In genomic region chr11:132043714-132044113, GRCh38 we compare ENCODE assay signal across 24 cellular contexts.
DNase-seq lines count a peak whose midpoint lies in the region; ATAC-seq, FAIRE-seq and TF ChIP-seq lines count a peak whose summit lies in the region.
"Had no signal": no experiment of that assay in that cellular context is flagged by ENCODE, and none has a peak within 500 bp of the region (broad histone marks: within the 10 kb centered on the region; RNA-seq: fewer than 3 reads in every experiment).

No MANE protein-coding gene starts in this region.

- H2AFZ ChIP-seq in GM12878 (ENCODE audit: control insufficient read depth, low read depth, low read length) (no peak overlapping the region), H1 (ENCODE audit: low read length) (no peak overlapping the region)

- TF ChIP-seq CTCF in A549 (IDR thresholded peaks at IDR 0.05) (no peak), HEK293 (tag by site-specific recombination; IDR thresholded peaks at IDR 0.05) (no peak), GM12878 (IDR thresholded peaks at IDR 0.05 in 2 of 3, conservative IDR thresholded peaks at IDR 0.05 in 1 of 3; ENCODE audit: control insufficient read depth in 2 of 3, extremely low read depth in 1 of 3, insufficient read depth in 1 of 3, low read depth in 3 of 3, low read length in 3 of 3) (no peak), H1 (IDR thresholded peaks at IDR 0.05; ENCODE audit: control extremely low read depth in 1 of 3, insufficient read depth in 1 of 3, low read depth in 1 of 3, low read length in 3 of 3) (no peak)

- peaks cover 0 to 3% of the 10 kb centered on the region in 2 experiments; a peak in 2 of 4 replicates for H3K27me3 ChIP-seq in GM12878 (replicated peaks in 1 of 2; ENCODE audit: control insufficient read depth in 2 of 2, insufficient read depth in 2 of 2, low read length in 1 of 2)
- no peaks in the 10 kb centered on the region for H3K27me3 ChIP-seq in H1 (replicated peaks in 1 of 4; ENCODE audit: control insufficient read depth in 3 of 4, extremely low read depth in 1 of 4, insufficient read depth in 3 of 4, low read length in 3 of 4)
- H3K27me3 ChIP-seq: BLaER1 treated with 17β-estradiol and CSF1 and Interleukin-3, amounts not matched to agents 10 nM and 100 nM had no signal

- H2BK120ac ChIP-seq in H1 (replicated peaks; ENCODE audit: low read depth, low read length), result no peak overlapping the region

- FAIRE-seq in A549 (lab: Jason Lieb, UNC) (no peak), GM12878 (lab: Jason Lieb, UNC) (no peak), H1 (lab: Jason Lieb, UNC) (no peak)
- FAIRE-seq: A204.1, D721Med, G401.6, GM18507, GM19239 had no signal

- TF ChIP-seq RAD21 in A549 (conservative IDR thresholded peaks at IDR 0.05 in 1 of 2, IDR thresholded peaks at IDR 0.05 in 1 of 2) (no peak), GM12878 (IDR thresholded peaks at IDR 0.05; ENCODE audit: insufficient read depth, low read depth, low read length) (no peak), H1 (IDR thresholded peaks at IDR 0.05 in 1 of 2, conservative IDR thresholded peaks at IDR 0.05 in 1 of 2; ENCODE audit: low read depth in 2 of 2, low read length in 2 of 2) (no peak)

- no peak overlapping the region for H3K27ac Mint-ChIP-seq in activated CD4-positive, alpha-beta memory T cell treated with anti-CD3 and anti-CD28 coated beads for 36 hours
- no peak overlapping the region for H3K27ac Mint-ChIP-seq in activated naive CD4-positive, alpha-beta T cell treated with anti-CD3 and anti-CD28 coated beads, Interleukin-2, amount 50 U/mL, for 72 hours
- H3K27ac Mint-ChIP-seq: B cell; CD4-positive, alpha-beta T cell; CD8-positive, alpha-beta T cell had no signal

- H3K79me1 ChIP-seq in H1 (ENCODE audit: low read depth, low read length), result no peaks in the 10 kb centered on the region

- no peaks in the 10 kb centered on the region for H3K4me1 Mint-ChIP-seq in activated CD4-positive, alpha-beta memory T cell treated with anti-CD3 and anti-CD28 coated beads for 36 hours (ENCODE audit: low read depth)
- H3K4me1 Mint-ChIP-seq: B cell had no signal

- no peak overlapping the region for H3K4me2 ChIP-seq in A549
- H3K4me2 ChIP-seq in GM12878 (ENCODE audit: control insufficient read depth, insufficient read depth), result no peak overlapping the region
- H3K4me2 ChIP-seq in H1 (ENCODE audit: insufficient read depth in 1 of 2, low read depth in 2 of 2, low read length in 2 of 2), result no peak overlapping the region

- H3K36me3 ChIP-seq in HEK293 (ENCODE audit: control insufficient read depth in 2 of 2, insufficient read depth in 1 of 2, low read length in 2 of 2) (no peaks in the 10 kb centered on the region), GM12878 (ENCODE audit: control insufficient read depth in 2 of 2, insufficient read depth in 2 of 2, low read length in 1 of 2) (no peaks in the 10 kb centered on the region), H1 (ENCODE audit: control insufficient read depth in 2 of 4, insufficient read depth in 4 of 4, low read length in 3 of 4) (no peaks in the 10 kb centered on the region)
- H3K36me3 ChIP-seq: BLaER1 treated with 17β-estradiol and CSF1 and Interleukin-3, amounts not matched to agents 10 nM and 100 nM had no signal

- TF ChIP-seq EP300 in A549 (IDR thresholded peaks at IDR 0.05) (no peak), GM12878 (IDR thresholded peaks at IDR 0.05; ENCODE audit: borderline replicate concordance in 1 of 2, control insufficient read depth in 1 of 2, low read depth in 2 of 2, low read length in 2 of 2) (no peak), H1 (IDR thresholded peaks at IDR 0.05; ENCODE audit: borderline replicate concordance in 1 of 2, low read depth in 2 of 2, low read length in 2 of 2) (no peak)

- in situ Hi-C loops in GM12878 (cut with MboI), result no loop called here

- no peak overlapping the region for H3K9ac ChIP-seq in GM12878 (ENCODE audit: control insufficient read depth, insufficient read depth, low read length)
- H3K9ac ChIP-seq in H1 (replicated peaks in 1 of 4; ENCODE audit: extremely low read depth in 1 of 4, low read depth in 3 of 4, low read length in 3 of 4), result no peak overlapping the region
- H3K9ac ChIP-seq: BLaER1 treated with 17β-estradiol and CSF1 and Interleukin-3, amounts not matched to agents 10 nM and 100 nM had no signal

- H3K4me1 ChIP-seq in A549 (no peaks in the 10 kb centered on the region), HEK293 (ENCODE audit: control insufficient read depth, insufficient read depth, low read length) (no peaks in the 10 kb centered on the region), GM12878 (ENCODE audit: control insufficient read depth, insufficient read depth, low read length) (no peaks in the 10 kb centered on the region), H1 (replicated peaks in 1 of 4; ENCODE audit: control insufficient read depth in 3 of 4, insufficient read depth in 4 of 4, low read length in 3 of 4) (peaks cover 0 to 12% (median 1%) of the 10 kb centered on the region in 4 experiments; a peak in 4 of 7 replicates)
- H3K4me1 ChIP-seq: Caco-2 had no signal

- H3K18ac ChIP-seq in H1 (ENCODE audit: extremely low read depth, low read length), result no peak overlapping the region

- POLR2A ChIA-PET in A549 (lab: Yijun Ruan, JAX), result no interaction called here
- POLR2A ChIA-PET in HEK293 (lab: Yijun Ruan, JAX), result no interaction called here
- POLR2A ChIA-PET in GM12878 (lab: Charles Lee), result no interaction called here
- POLR2A ChIA-PET in H1 (lab: Charles Lee; ENCODE audit: partially characterized antibody), result no interaction called here
- POLR2A ChIA-PET in activated CD4-positive, alpha-beta memory T cell treated with anti-CD3 and anti-CD28 coated beads for 36 hours (lab: Charles Lee), result no interaction called here

- H3K56ac ChIP-seq in H1 (replicated peaks; ENCODE audit: insufficient read length, low read depth, low read length), result peak overlapping the region; percentile 86

- H2BK20ac ChIP-seq in H1 (ENCODE audit: low read length), result no peak overlapping the region

- no peak for DNase-seq in A549 (ENCODE audit: low read depth in 1 of 2, low spot score in 1 of 2)
- no peak for DNase-seq in GM12878 (ENCODE audit: low read depth, low spot score)
- no peak for DNase-seq in H1 (ENCODE audit: low read depth in 1 of 2, low spot score in 2 of 2)
- no peak for DNase-seq in activated CD4-positive, alpha-beta memory T cell treated with anti-CD3 and anti-CD28 coated beads for 36 hours
- DNase-seq in activated naive CD4-positive, alpha-beta T cell treated with anti-CD3 and anti-CD28 coated beads, Interleukin-2, amount 50 U/mL, for 72 hours (ENCODE audit: low spot score in 2 of 2), result no peak
- DNase-seq: 8988T; AML-193; Caco-2; Calu3; CD4-positive, alpha-beta T cell; CD8-positive, alpha-beta T cell; DMS79 treated with DMSO at 0.1 percent for 48 hours; GF-D8 had no signal

- H3K36me3 Mint-ChIP-seq in activated CD4-positive, alpha-beta memory T cell treated with anti-CD3 and anti-CD28 coated beads for 36 hours, result no peaks in the 10 kb centered on the region
- no peaks in the 10 kb centered on the region for H3K36me3 Mint-ChIP-seq in activated naive CD4-positive, alpha-beta T cell treated with anti-CD3 and anti-CD28 coated beads, Interleukin-2, amount 50 U/mL, for 72 hours
- H3K36me3 Mint-ChIP-seq: CD8-positive, alpha-beta T cell had no signal

- H3K4ac ChIP-seq in H1 (replicated peaks; ENCODE audit: insufficient read length, low read depth, low read length), result no peak overlapping the region

- SMC1A ChIA-PET in GM12878 (lab: Charles Lee; ENCODE audit: uncharacterized antibody, unreplicated experiment), result no interaction called here

- H3K27me3 Mint-ChIP-seq in activated CD4-positive, alpha-beta memory T cell treated with anti-CD3 and anti-CD28 coated beads for 36 hours, result no peaks in the 10 kb centered on the region
- H3K27me3 Mint-ChIP-seq: B cell; CD4-positive, alpha-beta T cell had no signal

- H4K8ac ChIP-seq in H1 (ENCODE audit: extremely low read depth, insufficient read depth, low read length), result no peak overlapping the region

- no peak overlapping the region for H2BK5ac ChIP-seq in H1 (ENCODE audit: low read depth, low read length)

- H3K79me2 ChIP-seq in GM12878 (ENCODE audit: control insufficient read depth, insufficient read depth, low read length) (no peaks in the 10 kb centered on the region), H1 (ENCODE audit: control insufficient read depth in 1 of 2, insufficient read depth in 2 of 2, low read length in 2 of 2) (no peaks in the 10 kb centered on the region)

- no peak overlapping the region for H2AK5ac ChIP-seq in H1 (ENCODE audit: low read depth, low read length)

- TF ChIP-seq POLR2A in A549 (IDR thresholded peaks at IDR 0.05; ENCODE audit: low read length), result no peak
- TF ChIP-seq POLR2A in GM12878 (IDR thresholded peaks at IDR 0.05; ENCODE audit: low read depth, low read length), result no peak
- no peak for TF ChIP-seq POLR2A in H1 (IDR thresholded peaks at IDR 0.05; ENCODE audit: control extremely low read depth in 1 of 2, low read depth in 2 of 2, low read length in 2 of 2)

- no peak overlapping the region for H4K5ac ChIP-seq in H1 (ENCODE audit: insufficient read length, low read depth, low read length)

- no peak overlapping the region for H3K14ac ChIP-seq in H1 (ENCODE audit: insufficient read length)

- H4K91ac ChIP-seq in H1 (replicated peaks; ENCODE audit: insufficient read length, low read length), result no peak overlapping the region

- no peak overlapping the region for H3K23ac ChIP-seq in H1 (ENCODE audit: insufficient read length)

- no TSS peak for BruUV-seq in GM12878 (replicated peaks; lab: Mats Ljungman, UMichigan)

- 0% methylated on average over 1 of the region's 1 CpG for WGBS in A549 (ENCODE audit: missing lambda C conversion rate)
- WGBS in GM12878 (ENCODE audit: insufficient coverage, insufficient replicate concordance, low lambda C conversion rate, missing lambda C conversion rate), result 0% methylated on average over 1 of the region's 1 CpG
- 90% methylated on average over 1 of the region's 1 CpG; no CpG with 5 or more reads in 1 of the 2 experiments for WGBS in H1 (ENCODE audit: extremely low coverage in 1 of 2, insufficient coverage in 1 of 2, insufficient read length in 1 of 2, insufficient replicate concordance in 2 of 2, low coverage in 1 of 2, low lambda C conversion rate in 2 of 2, missing lambda C conversion rate in 1 of 2), 2 experiments

- H2BK12ac ChIP-seq in H1 (ENCODE audit: low read depth, low read length), result no peak overlapping the region

- H3K27ac ChIP-seq in A549 (no peak overlapping the region), HEK293 (ENCODE audit: extremely low read depth, low read depth, low read length) (no peak overlapping the region), GM12878 (ENCODE audit: control insufficient read depth, insufficient read depth) (no peak overlapping the region), H1 (ENCODE audit: low read depth, low read length) (no peak overlapping the region)
- H3K27ac ChIP-seq: C4-2B had no signal

- no peak overlapping the region for H3K4me3 Mint-ChIP-seq in activated CD4-positive, alpha-beta memory T cell treated with anti-CD3 and anti-CD28 coated beads for 36 hours
- H3K4me3 Mint-ChIP-seq: B cell; CD4-positive, alpha-beta T cell; CD8-positive, alpha-beta T cell had no signal

- H3K23me2 ChIP-seq in H1 (ENCODE audit: low read depth, low read length), result peaks cover 4% of the 10 kb centered on the region; the same call in 1 of the 2 replicates

- RAD21 ChIA-PET in GM12878 (lab: Charles Lee; ENCODE audit: unreplicated experiment), result no interaction called here

- H3K9me3 ChIP-seq in A549 (no peaks in the 10 kb centered on the region), HEK293 (ENCODE audit: control insufficient read depth, insufficient read depth, low read depth, low read length) (no peaks in the 10 kb centered on the region), GM12878 (replicated peaks; ENCODE audit: control insufficient read depth, insufficient read depth, low read length) (no peaks in the 10 kb centered on the region), H1 (ENCODE audit: insufficient read depth in 2 of 2, low read depth in 1 of 2, low read length in 1 of 2) (no peaks in the 10 kb centered on the region)
- H3K9me3 ChIP-seq: BLaER1 treated with 17β-estradiol and CSF1 and Interleukin-3, amounts not matched to agents 10 nM and 100 nM; Caco-2 had no signal

- CTCF ChIA-PET in A549 (lab: Yijun Ruan, JAX) (no interaction called here), HEK293 (lab: Yijun Ruan, JAX) (interaction anchor here (1.0 kb wide), 1 partner anchor 15 kb away, joined by 3 read pairs; no protein-coding TSS in a partner anchor), GM12878 (lab: Yijun Ruan, JAX) (interaction anchor here (1.0 kb wide), 2 partner anchors 8 to 11 kb away, joined by 3 to 4 read pairs; no protein-coding TSS in a partner anchor), H1 (lab: Charles Lee; ENCODE audit: partially characterized antibody) (interaction anchor here (1.2 to 2.8 kb wide), 3 partner anchors 8 to 104 kb away, joined by 3 to 8 read pairs (median 6); no protein-coding TSS in a partner anchor)
- CTCF ChIA-PET in activated CD4-positive, alpha-beta memory T cell treated with anti-CD3 and anti-CD28 coated beads for 36 hours (lab: Charles Lee), result no interaction called here

- ATAC-seq in A549 (no peak), GM12878 (no peak), HG03039 (IDR thresholded peaks at IDR 0.05; ENCODE audit: unreplicated experiment) (no peak), GM18870 (IDR thresholded peaks at IDR 0.05; ENCODE audit: unreplicated experiment) (no peak)
- no peak for ATAC-seq in activated naive CD4-positive, alpha-beta T cell treated with anti-CD3 and anti-CD28 coated beads, Interleukin-2, amount 50 U/mL, for 72 hours
- ATAC-seq: CD8-positive, alpha-beta T cell had no signal

- H3K4me3 ChIP-seq in A549 (no peak overlapping the region), HEK293 (ENCODE audit: low read depth, low read length) (no peak overlapping the region), GM12878 (no peak overlapping the region), H1 (ENCODE audit: extremely low read depth in 1 of 4, insufficient read depth in 2 of 4, low read depth in 3 of 4, low read length in 4 of 4) (no peak overlapping the region)
- H3K4me3 ChIP-seq: BLaER1 treated with 17β-estradiol and CSF1 and Interleukin-3, amounts not matched to agents 10 nM and 100 nM had no signal

- H3K9me3 Mint-ChIP-seq in activated CD4-positive, alpha-beta memory T cell treated with anti-CD3 and anti-CD28 coated beads for 36 hours, result no peaks in the 10 kb centered on the region
- peaks cover 5 to 11% of the 10 kb centered on the region in 2 donors for H3K9me3 Mint-ChIP-seq in activated naive CD4-positive, alpha-beta T cell treated with anti-CD3 and anti-CD28 coated beads, Interleukin-2, amount 50 U/mL, for 72 hours
- H3K9me3 Mint-ChIP-seq: CD4-positive, alpha-beta T cell had no signal

- intact Hi-C loops in GM12878 (cut with micrococcal nuclease; ENCODE audit: unreplicated experiment), result no loop called here
- intact Hi-C loops in activated CD4-positive, alpha-beta memory T cell treated with anti-CD3 and anti-CD28 coated beads for 36 hours (cut with micrococcal nuclease), result no loop called here

- H2BK15ac ChIP-seq in H1 (ENCODE audit: low read length), result no peak overlapping the region

- H4K20me1 ChIP-seq in GM12878 (ENCODE audit: control insufficient read depth, insufficient read depth) (no peaks in the 10 kb centered on the region), H1 (replicated peaks in 1 of 2; ENCODE audit: control insufficient read depth in 1 of 2, insufficient read depth in 2 of 2, low read length in 2 of 2) (no peaks in the 10 kb centered on the region)
- H4K20me1 ChIP-seq: BLaER1 treated with 17β-estradiol and CSF1 and Interleukin-3, amounts not matched to agents 10 nM and 100 nM had no signal

Comparison
In these comparisons a context has a peak if more than half of its experiments do, and no peak if none do; other contexts are left out.
1. CTCF ChIA-PET loops: an anchor here in HEK293 (1.0 kb wide), GM12878 (1.0 kb wide) and H1 (1.2 to 2.8 kb wide); none called in A549 and activated CD4-positive, alpha-beta memory T cell treated with anti-CD3 and anti-CD28 coated beads for 36 hours.